7 cellular contexts compared by ENCODE assay signal in genomic region chr3:107969994-107970896, GRCh38.
DNase-seq lines count a peak whose midpoint lies in the region; ATAC-seq and TF ChIP-seq lines count a peak whose summit lies in the region.

No MANE protein-coding gene starts in this region.

- 67% methylated on average over 9 of the region's 9 CpGs for WGBS in SK-N-SH (ENCODE audit: low lambda C conversion rate)

- H3K79me2 ChIP-seq in SK-N-SH (ENCODE audit: insufficient read depth): no peaks in the 10 kb centered on the region

- H2AFZ ChIP-seq in SK-N-SH (ENCODE audit: low read depth): 0 out of 2 replicates have a peak overlapping the region, but pooled peaks have one; percentile 17

- peak overlapping the region; percentile 15 for H3K4me2 ChIP-seq in SK-N-SH

- H3K36me3 ChIP-seq in SK-N-SH (replicated peaks in 1 of 2; ENCODE audit: control insufficient read depth in 1 of 2, insufficient read depth in 2 of 2, low read length in 1 of 2) (no peaks in the 10 kb centered on the region), skeletal muscle tissue (ENCODE audit: control insufficient read depth in 3 of 3, insufficient read depth in 3 of 3, low read length in 3 of 3) (no peaks in the 10 kb centered on the region), MG63 (no peaks in the 10 kb centered on the region)

- H4K20me1 ChIP-seq in SK-N-SH (ENCODE audit: insufficient read depth): no peaks in the 10 kb centered on the region

- H3K27ac ChIP-seq in SK-N-SH (ENCODE audit: low read depth in 2 of 2, low read length in 1 of 2) (peak overlapping the region; percentile 3 to 68; a peak in 3 of 4 replicates), skeletal muscle tissue (ENCODE audit: low read depth, low read length) (peak overlapping the region; percentile 3)

- ATAC-seq in HG03045 (IDR thresholded peaks at IDR 0.05; ENCODE audit: unreplicated experiment) (no peak), HG02884 (IDR thresholded peaks at IDR 0.05; ENCODE audit: unreplicated experiment) (no peak)

- H3K27me3 ChIP-seq in SK-N-SH (ENCODE audit: insufficient read depth): no peaks in the 10 kb centered on the region
- H3K27me3 ChIP-seq in skeletal muscle tissue (ENCODE audit: control insufficient read depth in 3 of 3, insufficient read depth in 3 of 3, low read length in 3 of 3): no peaks in the 10 kb centered on the region
- H3K27me3 ChIP-seq in MG63: no peaks in the 10 kb centered on the region

- POLR2A ChIA-PET in SK-N-SH (lab: Yijun Ruan, JAX): interaction anchor here (0.5 kb wide), 1 partner anchor 398 kb away, joined by 5 read pairs; no protein-coding TSS in a partner anchor

- CTCF ChIA-PET in SK-N-SH (lab: Yijun Ruan, JAX): interaction anchor here (1.6 to 2.3 kb wide), 2 partner anchors 9 to 13 kb away, joined by 8 to 14 read pairs; no protein-coding TSS in a partner anchor

- peaks cover 6 to 22% of the 10 kb centered on the region in 2 experiments; a peak in 3 of 4 replicates for H3K4me1 ChIP-seq in SK-N-SH (ENCODE audit: control insufficient read depth in 1 of 2, insufficient read depth in 2 of 2, low read depth in 1 of 2, low read length in 1 of 2)
- peaks cover 7 to 8% (median 8%) of the 10 kb centered on the region in 3 donors for H3K4me1 ChIP-seq in skeletal muscle tissue (ENCODE audit: control insufficient read depth in 3 of 3, insufficient read depth in 3 of 3, low read length in 3 of 3)

- H3K9ac ChIP-seq in SK-N-SH (no peak overlapping the region), skeletal muscle tissue (ENCODE audit: low read depth in 1 of 3, low read length in 3 of 3) (no peak overlapping the region)

- H3F3A ChIP-seq in SK-N-SH (replicated peaks; ENCODE audit: insufficient read depth): no peaks in the 10 kb centered on the region

- TF ChIP-seq EP300 in SK-N-SH (IDR thresholded peaks at IDR 0.05; ENCODE audit: borderline replicate concordance in 1 of 2, low read depth in 1 of 2, low read length in 1 of 2): 0 out of 4 replicates have a peak, but pooled peaks of 1 of the 2 experiments have one; percentile 20

- H3K9me3 ChIP-seq in SK-N-SH (no peaks in the 10 kb centered on the region), skeletal muscle tissue (ENCODE audit: control insufficient read depth in 3 of 3, low read length in 3 of 3) (no peaks in the 10 kb centered on the region), MG63 (no peaks in the 10 kb centered on the region)

- TF ChIP-seq RAD21 in SK-N-SH (IDR thresholded peaks at IDR 0.05; ENCODE audit: low read length): peak; percentile 2; the same call in 1 of the 2 replicates

- H3K9me2 ChIP-seq in SK-N-SH: no peaks in the 10 kb centered on the region

- no peak for TF ChIP-seq CTCF in SK-N-SH (IDR thresholded peaks at IDR 0.05)

- peak; percentile 27 for DNase-seq in LoVo (ENCODE audit: low spot score)
- DNase-seq in SK-N-SH: peak; percentile 33
- peak; percentile 87 for DNase-seq in glomerular endothelial cell (ENCODE audit: extremely low read depth, low read depth, low spot score)
- no peak for DNase-seq in MG63

- no peak overlapping the region for H3K4me3 ChIP-seq in SK-N-SH (ENCODE audit: low read depth in 2 of 2, low read length in 1 of 2)
- no peak overlapping the region for H3K4me3 ChIP-seq in skeletal muscle tissue (ENCODE audit: low read length in 3 of 3)
- no peak overlapping the region for H3K4me3 ChIP-seq in MG63

TF ChIP-seq in SK-N-SH, 30 proteins besides CTCF, POLR2A, EP300 and RAD21:
- TF ChIP-seq TCF12 (IDR thresholded peaks at IDR 0.05): peak; percentile 46; the same call in 1 of the 2 replicates
- TF ChIP-seq NFIC (IDR thresholded peaks at IDR 0.05; ENCODE audit: borderline replicate concordance): peak; percentile 82
- TF ChIP-seq, protein P1, sequence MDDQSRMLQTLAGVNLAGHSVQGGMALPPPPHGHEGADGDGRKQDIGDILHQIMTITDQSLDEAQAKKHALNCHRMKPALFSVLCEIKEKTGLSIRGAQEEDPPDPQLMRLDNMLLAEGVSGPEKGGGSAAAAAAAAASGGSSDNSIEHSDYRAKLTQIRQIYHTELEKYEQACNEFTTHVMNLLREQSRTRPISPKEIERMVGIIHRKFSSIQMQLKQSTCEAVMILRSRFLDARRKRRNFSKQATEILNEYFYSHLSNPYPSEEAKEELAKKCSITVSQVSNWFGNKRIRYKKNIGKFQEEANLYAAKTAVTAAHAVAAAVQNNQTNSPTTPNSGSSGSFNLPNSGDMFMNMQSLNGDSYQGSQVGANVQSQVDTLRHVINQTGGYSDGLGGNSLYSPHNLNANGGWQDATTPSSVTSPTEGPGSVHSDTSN (IDR thresholded peaks at IDR 0.05): no peak
